In genomic region chr20:18058661-18059467, GRCh38 we compare ENCODE assay signal across 9 cellular contexts. TPM values are rescaled to one million over a fixed set of nuclear protein-coding genes. Genes with fewer than 3 reads are reported as not detected.
DNase-seq lines count a peak whose midpoint lies in the region; ATAC-seq and TF ChIP-seq lines count a peak whose summit lies in the region.
"Had no signal": no experiment of that assay in that cellular context is flagged by ENCODE, and none has a peak within 500 bp of the region (broad histone marks: within the 10 kb centered on the region; RNA-seq: fewer than 3 reads in every experiment).

No MANE protein-coding gene starts in this region.

- H3K27ac ChIP-seq in Panc1 (ENCODE audit: low read length) = no peak overlapping the region
- H3K27ac ChIP-seq: ovary had no signal

- peak in 1 of 2 donors; percentile 6 for DNase-seq in activated T-cell treated with anti-CD3 and anti-CD28 coated beads, Interleukin-2, amount 50 U/mL, for 72 hours
- no peak for DNase-seq in activated T-cell treated with anti-CD3 and anti-CD28 coated beads for 4 hours
- no peak for DNase-seq in Panc1 (ENCODE audit: low read depth, low spot score)
- DNase-seq in iPS-NIHi7 (ENCODE audit: extremely low spot score) = peak; percentile 78
- no peak for DNase-seq in type B pancreatic cell (ENCODE audit: extremely low spot score, unreplicated experiment)
- DNase-seq in cerebellar cortex (ENCODE audit: low spot score) = no peak
- no peak for DNase-seq in omental fat pad (ENCODE audit: low spot score)
- DNase-seq: ovary had no signal

- H3K27me3 Mint-ChIP-seq in activated T-cell treated with anti-CD3 and anti-CD28 coated beads, Interleukin-2, amount 50 U/mL, for 72 hours (ENCODE audit: low read depth) = peaks cover 62% of the 10 kb centered on the region
- H3K27me3 Mint-ChIP-seq in type B pancreatic cell = peaks cover 65% of the 10 kb centered on the region

- peak overlapping the region; percentile 32 to 43 for H3K4me3 ChIP-seq in Panc1 (ENCODE audit: low read depth in 2 of 2, low read length in 2 of 2)
- H3K4me3 ChIP-seq: ovary had no signal

- no peaks in the 10 kb centered on the region for H3K9me3 ChIP-seq in Panc1 (ENCODE audit: control insufficient read depth, insufficient read depth, low read depth, low read length)
- H3K9me3 ChIP-seq: ovary had no signal

- peak overlapping the region; percentile 50 to 71 for H3K4me3 Mint-ChIP-seq in activated T-cell treated with anti-CD3 and anti-CD28 coated beads, Interleukin-2, amount 50 U/mL, for 72 hours
- H3K4me3 Mint-ChIP-seq in type B pancreatic cell = peak overlapping the region; percentile 89

- H3K36me3 Mint-ChIP-seq in activated T-cell treated with anti-CD3 and anti-CD28 coated beads, Interleukin-2, amount 50 U/mL, for 72 hours (ENCODE audit: insufficient read depth in 2 of 2) = peaks cover 0 to 1% of the 10 kb centered on the region in 2 donors
- no peaks in the 10 kb centered on the region for H3K36me3 Mint-ChIP-seq in type B pancreatic cell

- intact Hi-C loops in Panc1 (cut with micrococcal nuclease; ENCODE audit: unreplicated experiment) = loop anchor here (10.0 kb wide), 1 partner anchor 216 kb away; no protein-coding TSS in a partner anchor

- no peak for ATAC-seq in activated T-cell treated with anti-CD3 and anti-CD28 coated beads, Interleukin-2, amount 50 U/mL, for 72 hours (replicated peaks in 1 of 2)
- peak; percentile 62 for ATAC-seq in Panc1
- ATAC-seq in omental fat pad (ENCODE audit: low FRiP score) = no peak
- ATAC-seq in HG02642 (IDR thresholded peaks at IDR 0.05; ENCODE audit: poor library complexity, unreplicated experiment) = no peak

- no peaks in the 10 kb centered on the region for H3K36me3 ChIP-seq in Panc1 (ENCODE audit: control insufficient read depth, insufficient read depth, low read length)
- H3K36me3 ChIP-seq: ovary had no signal

- POLR2A ChIA-PET in Panc1 (lab: Charles Lee) = interaction anchor here (0.7 kb wide), 1 partner anchor 485 kb away, joined by 4 read pairs; no protein-coding TSS in a partner anchor

- no peak for TF ChIP-seq CTCF in Panc1 (IDR thresholded peaks at IDR 0.05)
- peak; percentile 18 for TF ChIP-seq CTCF in type B pancreatic cell (conservative IDR thresholded peaks at IDR 0.05)
- no peak for TF ChIP-seq CTCF in omental fat pad (IDR thresholded peaks at IDR 0.05)

- H3K4me1 ChIP-seq in Panc1 (ENCODE audit: control insufficient read depth, insufficient read depth, low read length) = peaks cover 9% of the 10 kb centered on the region

- H3K27me3 ChIP-seq in Panc1 (ENCODE audit: control insufficient read depth, insufficient read depth, low read length) = peaks cover 22% of the 10 kb centered on the region
- H3K27me3 ChIP-seq: ovary had no signal

- H3K9me3 Mint-ChIP-seq in activated T-cell treated with anti-CD3 and anti-CD28 coated beads, Interleukin-2, amount 50 U/mL, for 72 hours = no peaks in the 10 kb centered on the region
- no peaks in the 10 kb centered on the region for H3K9me3 Mint-ChIP-seq in type B pancreatic cell

- no peak overlapping the region for H3K27ac Mint-ChIP-seq in activated T-cell treated with anti-CD3 and anti-CD28 coated beads, Interleukin-2, amount 50 U/mL, for 72 hours
- peak overlapping the region; percentile 92 for H3K27ac Mint-ChIP-seq in type B pancreatic cell

- CTCF ChIA-PET in Panc1 (lab: Charles Lee) = no interaction called here

- in situ Hi-C loops in Panc1 (cut with HindIII; ENCODE audit: low pct_unique_long_range_greater_than_20kb, low sequenced_read_pairs) = no loop called here

- peaks cover 4% of the 10 kb centered on the region for H3K4me1 Mint-ChIP-seq in activated T-cell treated with anti-CD3 and anti-CD28 coated beads, Interleukin-2, amount 50 U/mL, for 72 hours (ENCODE audit: low read depth)
- peaks cover 8% of the 10 kb centered on the region for H3K4me1 Mint-ChIP-seq in type B pancreatic cell (ENCODE audit: unreplicated experiment)

- BruUV-seq in Panc1 (replicated peaks; lab: Mats Ljungman, UMichigan) = no TSS peak

RNA-seq across cellular contexts. Expression of gene OVOL2, which starts 1.1 kb away (rescaled TPM):
- total RNA-seq in activated T-cell treated with anti-CD3 and anti-CD28 coated beads, Interleukin-2, amount 50 U/mL, for 72 hours = under 1 TPM; 0.25 to 0.41 TPM
- total RNA-seq in Panc1 (2021; ENCODE audit: unreplicated experiment) (0.77 TPM), type B pancreatic cell (ENCODE audit: low replicate concordance) (7.3 and 17.5 TPM in 2 replicates), omental fat pad (not detected)
- 0.30 TPM for polyA plus RNA-seq in Panc1 (2012; ENCODE audit: insufficient read length)
- polyA plus RNA-seq: ovary had no signal
